1 cellular context compared by ENCODE assay signal in the genomic region with DNA sequence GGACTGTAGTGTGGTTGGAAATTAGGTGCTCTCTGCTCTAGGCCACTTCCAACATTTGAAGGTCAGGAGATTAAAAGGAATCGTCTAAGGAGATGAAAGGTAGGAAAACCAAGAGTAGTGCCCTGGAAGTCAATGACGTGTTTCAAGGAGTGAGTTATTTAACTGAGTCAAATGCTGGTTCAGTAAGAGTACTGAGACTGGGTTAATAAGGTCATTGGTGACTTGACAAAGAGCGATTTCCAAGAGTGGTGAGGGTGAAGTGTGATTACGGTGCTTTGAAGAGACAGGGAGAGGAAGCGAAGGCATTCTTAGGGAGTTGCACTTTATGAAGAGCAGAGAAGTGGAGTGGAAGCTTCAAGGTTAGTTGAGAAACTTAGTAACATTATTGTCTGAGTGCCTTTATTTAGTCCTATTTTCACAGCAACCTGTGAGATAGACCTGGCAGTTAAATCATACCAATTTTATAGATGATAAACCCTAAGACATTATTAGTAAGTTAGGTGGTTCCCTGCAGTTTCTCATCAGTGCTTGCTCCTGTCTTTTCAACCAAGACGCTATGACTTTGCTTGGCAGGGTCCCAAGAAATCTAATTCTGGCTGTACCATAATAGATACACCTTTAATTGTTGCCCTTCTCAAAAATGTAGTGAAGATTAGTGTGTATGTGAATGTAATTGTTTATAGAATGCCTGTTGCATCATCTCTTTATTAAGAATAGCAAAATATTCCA.
TF ChIP-seq lines count a peak whose summit lies in the region.

No MANE protein-coding gene starts in this region.

TF ChIP-seq in WTC11, 78 proteins besides CTCF, POLR2A, EP300 and RAD21 (continued from another document):
- TF ChIP-seq, protein P1, sequence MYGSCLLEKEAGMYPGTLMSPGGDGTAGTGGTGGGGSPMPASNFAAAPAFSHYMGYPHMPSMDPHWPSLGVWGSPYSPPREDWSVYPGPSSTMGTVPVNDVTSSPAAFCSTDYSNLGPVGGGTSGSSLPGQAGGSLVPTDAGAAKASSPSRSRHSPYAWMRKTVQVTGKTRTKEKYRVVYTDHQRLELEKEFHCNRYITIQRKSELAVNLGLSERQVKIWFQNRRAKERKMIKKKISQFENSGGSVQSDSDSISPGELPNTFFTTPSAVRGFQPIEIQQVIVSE (CRISPR knock-in tag; IDR thresholded peaks at IDR 0.05; ENCODE audit: borderline replicate concordance): no peak
- TF ChIP-seq, protein P2, sequence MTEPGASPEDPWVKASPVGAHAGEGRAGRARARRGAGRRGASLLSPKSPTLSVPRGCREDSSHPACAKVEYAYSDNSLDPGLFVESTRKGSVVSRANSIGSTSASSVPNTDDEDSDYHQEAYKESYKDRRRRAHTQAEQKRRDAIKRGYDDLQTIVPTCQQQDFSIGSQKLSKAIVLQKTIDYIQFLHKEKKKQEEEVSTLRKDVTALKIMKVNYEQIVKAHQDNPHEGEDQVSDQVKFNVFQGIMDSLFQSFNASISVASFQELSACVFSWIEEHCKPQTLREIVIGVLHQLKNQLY (CRISPR knock-in tag; IDR thresholded peaks at IDR 0.05): no peak
- TF ChIP-seq, protein P3, sequence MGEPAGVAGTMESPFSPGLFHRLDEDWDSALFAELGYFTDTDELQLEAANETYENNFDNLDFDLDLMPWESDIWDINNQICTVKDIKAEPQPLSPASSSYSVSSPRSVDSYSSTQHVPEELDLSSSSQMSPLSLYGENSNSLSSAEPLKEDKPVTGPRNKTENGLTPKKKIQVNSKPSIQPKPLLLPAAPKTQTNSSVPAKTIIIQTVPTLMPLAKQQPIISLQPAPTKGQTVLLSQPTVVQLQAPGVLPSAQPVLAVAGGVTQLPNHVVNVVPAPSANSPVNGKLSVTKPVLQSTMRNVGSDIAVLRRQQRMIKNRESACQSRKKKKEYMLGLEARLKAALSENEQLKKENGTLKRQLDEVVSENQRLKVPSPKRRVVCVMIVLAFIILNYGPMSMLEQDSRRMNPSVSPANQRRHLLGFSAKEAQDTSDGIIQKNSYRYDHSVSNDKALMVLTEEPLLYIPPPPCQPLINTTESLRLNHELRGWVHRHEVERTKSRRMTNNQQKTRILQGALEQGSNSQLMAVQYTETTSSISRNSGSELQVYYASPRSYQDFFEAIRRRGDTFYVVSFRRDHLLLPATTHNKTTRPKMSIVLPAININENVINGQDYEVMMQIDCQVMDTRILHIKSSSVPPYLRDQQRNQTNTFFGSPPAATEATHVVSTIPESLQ (CRISPR knock-in tag; IDR thresholded peaks at IDR 0.05): no peak
- TF ChIP-seq, protein P4, sequence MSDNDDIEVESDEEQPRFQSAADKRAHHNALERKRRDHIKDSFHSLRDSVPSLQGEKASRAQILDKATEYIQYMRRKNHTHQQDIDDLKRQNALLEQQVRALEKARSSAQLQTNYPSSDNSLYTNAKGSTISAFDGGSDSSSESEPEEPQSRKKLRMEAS (CRISPR knock-in tag; IDR thresholded peaks at IDR 0.05): no peak
- TF ChIP-seq NFYB (CRISPR knock-in tag; conservative IDR thresholded peaks at IDR 0.05; ENCODE audit: low read depth) (no peak), ATF1 (CRISPR knock-in tag; IDR thresholded peaks at IDR 0.05) (no peak), TEAD4 (CRISPR knock-in tag; IDR thresholded peaks at IDR 0.05) (no peak), TCF7 (CRISPR knock-in tag; IDR thresholded peaks at IDR 0.05; ENCODE audit: low read depth) (no peak), MXD4 (CRISPR knock-in tag; IDR thresholded peaks at IDR 0.05; ENCODE audit: borderline replicate concordance) (no peak)
